11 cellular contexts compared by ENCODE assay signal in the genomic region with DNA sequence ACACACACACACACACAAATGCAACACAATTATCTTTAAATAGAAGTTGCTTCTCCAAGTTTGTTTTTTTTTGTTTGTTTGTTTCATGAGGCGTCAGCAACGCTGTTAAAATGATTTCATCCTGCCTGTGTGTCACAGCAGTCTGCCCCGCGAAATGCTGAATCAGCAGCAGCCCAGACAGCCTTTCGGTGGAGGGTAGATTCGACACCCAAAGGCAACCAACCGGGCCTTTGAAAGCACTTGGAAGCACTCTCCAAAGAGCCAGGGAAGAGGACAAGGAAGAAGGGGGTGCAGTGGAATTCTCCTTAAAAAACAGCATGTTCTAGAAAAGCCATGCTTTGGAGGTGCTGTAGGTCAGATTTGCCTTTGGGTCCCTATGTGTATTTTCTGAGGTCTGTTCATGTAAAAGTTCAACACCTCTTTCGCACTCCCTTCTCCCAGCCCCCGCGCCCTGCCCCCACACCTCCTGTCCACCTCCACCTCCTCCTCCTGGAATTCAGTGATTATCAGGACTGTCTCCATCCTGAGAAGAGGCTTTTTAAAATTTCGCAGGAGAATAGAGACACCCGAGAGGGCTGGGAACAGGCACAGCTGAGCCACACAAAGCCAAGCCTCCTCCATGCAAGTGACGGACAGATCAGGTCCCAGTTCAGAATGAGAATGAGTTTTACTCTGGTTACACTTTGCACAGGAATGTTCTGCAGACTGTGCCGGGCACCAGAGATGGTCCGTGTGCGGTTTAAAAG.
DNase-seq lines count a peak whose midpoint lies in the region; ATAC-seq and TF ChIP-seq lines count a peak whose summit lies in the region.
"Had no signal": no experiment of that assay in that cellular context is flagged by ENCODE, and none has a peak within 500 bp of the region (broad histone marks: within the 10 kb centered on the region; RNA-seq: fewer than 3 reads in every experiment).

No MANE protein-coding gene starts in this region.

- no peak for ATAC-seq in Right ventricle myocardium superior (ENCODE audit: poor library complexity)
- no peak for ATAC-seq in GM18867 (IDR thresholded peaks at IDR 0.05; ENCODE audit: unreplicated experiment)

- peak overlapping the region; percentile 80 for H3K27ac Mint-ChIP-seq in mesothelial cell of epicardium
- H3K27ac Mint-ChIP-seq in type B pancreatic cell = peak overlapping the region; percentile 62
- no peak overlapping the region for H3K27ac Mint-ChIP-seq in Caco-2 (ENCODE audit: unreplicated experiment)

- peaks cover 5% of the 10 kb centered on the region for H3K4me1 ChIP-seq in effector memory CD4-positive, alpha-beta T cell (ENCODE audit: control insufficient read depth, insufficient read depth, low read length, poor library complexity, severe bottlenecking)
- H3K4me1 ChIP-seq in Caco-2 = no peaks in the 10 kb centered on the region

- H3K9me3 ChIP-seq in effector memory CD4-positive, alpha-beta T cell (ENCODE audit: control insufficient read depth, low read length) = no peaks in the 10 kb centered on the region
- no peaks in the 10 kb centered on the region for H3K9me3 ChIP-seq in Caco-2

- peak overlapping the region; percentile 16 for H3K27ac ChIP-seq in effector memory CD4-positive, alpha-beta T cell (ENCODE audit: insufficient read depth, low read length, poor library complexity, severe bottlenecking)

- H3K4me3 ChIP-seq in effector memory CD4-positive, alpha-beta T cell (ENCODE audit: insufficient read depth, low read depth, low read length, poor library complexity, severe bottlenecking) = no peak overlapping the region
- H3K4me3 ChIP-seq in Caco-2 (ENCODE audit: low read depth, low read length) = no peak overlapping the region

- H3K36me3 Mint-ChIP-seq in mesothelial cell of epicardium (no peaks in the 10 kb centered on the region), type B pancreatic cell (peaks cover 26% of the 10 kb centered on the region), Caco-2 (ENCODE audit: insufficient read depth, unreplicated experiment) (no peaks in the 10 kb centered on the region)

- DNase-seq in Right ventricle myocardium superior (peak; percentile 52), cardiac septum (ENCODE audit: low spot score) (no peak), mesothelial cell of epicardium (ENCODE audit: low spot score in 2 of 2, unreplicated experiment in 2 of 2) (no peak), type B pancreatic cell (ENCODE audit: extremely low spot score, unreplicated experiment) (no peak), HPDE6-E6E7 (ENCODE audit: extremely low spot score) (no peak), Caco-2 (no peak)
- no peak for DNase-seq in effector memory CD4-positive, alpha-beta T cell
- DNase-seq: AML-193; stimulated activated CD4-positive, alpha-beta T cell treated with anti-CD3 and anti-CD28 coated beads, Interleukin-4, amount 100 ng/mL, for 1 hour had no signal

- intact Hi-C loops in Right ventricle myocardium superior (cut with DNase I) (no loop called here), cardiac septum (cut with DNase I) (no loop called here), Caco-2 (cut with micrococcal nuclease; ENCODE audit: unreplicated experiment) (no loop called here)

- BruUV-seq in Caco-2 (replicated peaks; lab: Mats Ljungman, UMichigan) = no TSS peak

- POLR2A ChIA-PET in Caco-2 (lab: Charles Lee) = no interaction called here

- H3K27me3 Mint-ChIP-seq in mesothelial cell of epicardium (ENCODE audit: low read depth) (no peaks in the 10 kb centered on the region), type B pancreatic cell (no peaks in the 10 kb centered on the region), Caco-2 (ENCODE audit: insufficient read depth, unreplicated experiment) (no peaks in the 10 kb centered on the region)
- H3K27me3 Mint-ChIP-seq: IgD-negative memory B cell had no signal

- H3K9me3 Mint-ChIP-seq in mesothelial cell of epicardium (no peaks in the 10 kb centered on the region), type B pancreatic cell (no peaks in the 10 kb centered on the region), Caco-2 (ENCODE audit: unreplicated experiment) (no peaks in the 10 kb centered on the region)
- H3K9me3 Mint-ChIP-seq: IgD-negative memory B cell had no signal

- no peaks in the 10 kb centered on the region for H3K27me3 ChIP-seq in effector memory CD4-positive, alpha-beta T cell (replicated peaks; ENCODE audit: control insufficient read depth, insufficient read depth, low read length, poor library complexity, severe bottlenecking)
- no peaks in the 10 kb centered on the region for H3K27me3 ChIP-seq in Caco-2 (replicated peaks; ENCODE audit: control insufficient read depth, insufficient read depth, low read length)

- H3K36me3 ChIP-seq in effector memory CD4-positive, alpha-beta T cell (ENCODE audit: control insufficient read depth, insufficient read depth, low read length) = no peaks in the 10 kb centered on the region
- H3K36me3 ChIP-seq in Caco-2 (ENCODE audit: control insufficient read depth, insufficient read depth, low read length) = no peaks in the 10 kb centered on the region

- CTCF ChIA-PET in Caco-2 (lab: Charles Lee) = interaction anchor here (0.5 kb wide), 1 partner anchor 1704 kb away, joined by 3 read pairs; no protein-coding TSS in a partner anchor

- TF ChIP-seq CTCF in mesothelial cell of epicardium (IDR thresholded peaks at IDR 0.05; ENCODE audit: unreplicated experiment) = no peak
- no peak for TF ChIP-seq CTCF in type B pancreatic cell (conservative IDR thresholded peaks at IDR 0.05)
- no peak for TF ChIP-seq CTCF in Caco-2 (IDR thresholded peaks at IDR 0.05; ENCODE audit: insufficient read depth in 1 of 2, low read depth in 1 of 2, low read length in 1 of 2, severe bottlenecking in 1 of 2, unreplicated experiment in 1 of 2)

- H3K4me1 Mint-ChIP-seq in mesothelial cell of epicardium = peaks cover 30% of the 10 kb centered on the region
- H3K4me1 Mint-ChIP-seq in type B pancreatic cell (ENCODE audit: unreplicated experiment) = peaks cover 25% of the 10 kb centered on the region
- peaks cover 13% of the 10 kb centered on the region for H3K4me1 Mint-ChIP-seq in Caco-2 (ENCODE audit: low read depth, unreplicated experiment)

- no peak overlapping the region for H3K4me3 Mint-ChIP-seq in mesothelial cell of epicardium
- peak overlapping the region; percentile 47 for H3K4me3 Mint-ChIP-seq in type B pancreatic cell
- H3K4me3 Mint-ChIP-seq in Caco-2 (ENCODE audit: unreplicated experiment) = no peak overlapping the region
